8 cellular contexts compared by ENCODE assay signal in the genomic region with DNA sequence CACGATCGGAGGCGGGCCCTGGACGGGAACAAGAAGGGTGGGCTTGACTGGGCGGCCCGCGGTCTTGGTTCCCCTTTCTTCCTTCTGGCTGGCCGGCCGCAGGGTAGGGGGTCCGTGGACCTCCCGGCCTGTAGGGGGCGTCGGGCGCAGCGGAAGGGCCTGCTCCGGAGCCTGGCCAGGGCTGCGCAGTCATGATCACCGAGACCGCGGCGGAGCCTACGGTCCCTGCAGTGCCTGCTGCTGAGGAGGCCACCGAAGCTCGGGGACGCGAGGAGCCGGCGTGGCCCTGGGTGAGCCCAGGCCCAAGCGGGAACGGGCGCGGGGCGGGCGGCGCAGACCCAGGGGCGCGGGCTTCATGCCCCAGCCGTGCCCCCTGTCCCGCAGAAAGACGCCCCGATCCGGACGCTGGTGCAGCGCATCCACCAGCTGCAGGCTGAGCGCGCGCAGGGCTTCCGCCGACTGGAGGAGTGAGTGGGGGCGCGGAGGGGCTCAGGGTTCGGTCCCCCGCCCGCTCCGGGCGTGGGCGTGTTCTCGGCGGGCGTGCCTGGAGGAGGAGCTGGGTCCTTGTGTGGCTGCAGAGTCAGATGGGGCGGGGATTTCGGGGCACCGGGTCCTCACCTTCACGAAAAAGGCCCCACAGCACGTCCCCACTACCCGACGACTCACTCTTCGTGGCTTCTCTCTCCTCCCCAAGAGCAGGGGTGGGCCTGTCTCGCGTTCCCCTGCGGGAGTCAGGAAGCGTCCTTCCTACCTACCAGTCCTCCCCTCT. TPM values are rescaled to one million over a fixed set of nuclear protein-coding genes. Genes with fewer than 3 reads are reported as not detected.
DNase-seq lines count a peak whose midpoint lies in the region; FAIRE-seq and TF ChIP-seq lines count a peak whose summit lies in the region.

A gene (plus strand): TSS at position 188 of the 769 bp plus-strand sequence. CDS start 4 bp downstream, at position 192.

- no peaks in the 10 kb centered on the region for H3K9me3 ChIP-seq in ES-I3 (ENCODE audit: control insufficient read depth, insufficient read depth, low read length)
- no peaks in the 10 kb centered on the region for H3K9me3 ChIP-seq in SJSA1 (replicated peaks)
- no peaks in the 10 kb centered on the region for H3K9me3 ChIP-seq in neutrophil

- DNase-seq in H4 (ENCODE audit: low spot score) (peak; percentile 81), LNCaP clone FGC (ENCODE audit: low read depth) (peak; percentile 25), SJSA1 (ENCODE audit: low read depth in 1 of 2, low spot score in 2 of 2) (peak; percentile 85 to 88), frontal cortex (ENCODE audit: low spot score in 2 of 2) (peak; percentile 76 to 81), substantia nigra (lab: John Stamatoyannopoulos, UW) (peak in 47 of 49 donors; percentile 31 to 86 (median 68))
- peak; percentile 79 for DNase-seq in activated gamma-delta T cell treated with anti-CD3 and anti-CD28 coated beads, Interleukin-2, amount 50 U/mL, for 16 hours (ENCODE audit: low read depth)

- peaks cover 8% of the 10 kb centered on the region; the same call in 1 of the 2 replicates for H3K4me1 ChIP-seq in ES-I3 (ENCODE audit: insufficient read depth, low read length)
- peaks cover 23% of the 10 kb centered on the region for H3K4me1 ChIP-seq in SJSA1 (replicated peaks)
- peaks cover 19 to 24% of the 10 kb centered on the region in 2 experiments for H3K4me1 ChIP-seq in neutrophil (ENCODE audit: control insufficient read depth in 1 of 2, insufficient read depth in 1 of 2, low read depth in 1 of 2, low read length in 1 of 2)

- H3K36me3 ChIP-seq in ES-I3 (ENCODE audit: insufficient read depth, low read length) (no peaks in the 10 kb centered on the region), SJSA1 (peaks cover 21% of the 10 kb centered on the region), neutrophil (no peaks in the 10 kb centered on the region)

- H3K27ac ChIP-seq in SJSA1 (peak within 1 kb of the TSS; percentile 43), neutrophil (peak within 1 kb of the TSS; percentile 87), substantia nigra (ENCODE audit: low read depth, low read length, poor library complexity, severe bottlenecking) (peak within 1 kb of the TSS; percentile 88)

- H3K27me3 ChIP-seq in SJSA1 (replicated peaks) (no peaks in the 10 kb centered on the region), neutrophil (peaks cover 11% of the 10 kb centered on the region)

- H3K4me3 ChIP-seq in LNCaP clone FGC (ENCODE audit: low read depth, low read length) (peak within 1 kb of the TSS; percentile 84), SJSA1 (peak within 1 kb of the TSS; percentile 88), neutrophil (ENCODE audit: low read depth in 1 of 2, low read length in 1 of 2) (peak within 1 kb of the TSS; percentile 91 to 94)

- FAIRE-seq in frontal cortex (lab: Jason Lieb, UNC) = no peak

- TF ChIP-seq CTCF in LNCaP clone FGC (IDR thresholded peaks at IDR 0.05; ENCODE audit: control insufficient read depth, extremely low read depth, insufficient read depth) (peak; percentile 91), neutrophil (IDR thresholded peaks at IDR 0.05) (peak; percentile 81)

- H3K9ac ChIP-seq in ES-I3 (ENCODE audit: low read depth, low read length) = peak within 1 kb of the TSS; percentile 94

RNA-seq across cellular contexts. Expression of the gene that starts here (rescaled TPM):
- 107 and 159 TPM in 2 replicates for total RNA-seq in H4 (2014; rRNA removed; shearing (Covaris generic))
- total RNA-seq in SJSA1 (2014; rRNA removed; shearing (Covaris generic)) = 84.0 and 198 TPM in 2 replicates
- 17.1 TPM for total RNA-seq in frontal cortex

Comparison
In these comparisons a context has a peak if more than half of its experiments do, and no peak if none do; other contexts are left out.
1. Peak in every context shown above with its lines: DNase-seq, H3K4me3 ChIP-seq and H3K27ac ChIP-seq.
2. DNase-seq: peak in every context shown above with its lines; median percentile 86 in SJSA1; 81 in H4; 79 in activated gamma-delta T cell treated with anti-CD3 and anti-CD28 coated beads, Interleukin-2, amount 50 U/mL, for 16 hours; 78 in frontal cortex; 68 in substantia nigra; 25 in LNCaP clone FGC.